ENCODE assay signal across 13 cellular contexts in genomic region chr19:3042545-3043267, GRCh38. TPM values are rescaled to one million over a fixed set of nuclear protein-coding genes. Genes with fewer than 3 reads are reported as not detected.
DNase-seq lines count a peak whose midpoint lies in the region; ATAC-seq and TF ChIP-seq lines count a peak whose summit lies in the region.
"Had no signal": no experiment of that assay in that cellular context is flagged by ENCODE, and none has a peak within 500 bp of the region (broad histone marks: within the 10 kb centered on the region; RNA-seq: fewer than 3 reads in every experiment).

No MANE protein-coding gene starts in this region.

- H4K20me1 ChIP-seq in fibroblast of lung (ENCODE audit: control insufficient read depth, extremely low read depth, insufficient read depth, low read length), result no peaks in the 10 kb centered on the region

- peak overlapping the region; percentile 57 for H2AFZ ChIP-seq in fibroblast of lung (ENCODE audit: low read length)

- no peak for TF ChIP-seq CTCF in fibroblast of lung (conservative IDR thresholded peaks at IDR 0.05 in 1 of 2, IDR thresholded peaks at IDR 0.05 in 1 of 2; ENCODE audit: low read depth in 1 of 2, low read length in 2 of 2)

- H3K36me3 ChIP-seq in ES-I3 (ENCODE audit: insufficient read depth, low read length) (no peaks in the 10 kb centered on the region), fibroblast of lung (ENCODE audit: control insufficient read depth, insufficient read depth, low read length) (no peaks in the 10 kb centered on the region), rectal smooth muscle tissue (ENCODE audit: control insufficient read depth, insufficient read depth, low read length) (no peaks in the 10 kb centered on the region)
- H3K36me3 ChIP-seq: pancreas had no signal

- H3K79me2 ChIP-seq in fibroblast of lung (ENCODE audit: control insufficient read depth, insufficient read depth, low read length), result no peaks in the 10 kb centered on the region

- H3K27ac ChIP-seq in fibroblast of lung (ENCODE audit: insufficient read depth, low read length) (no peak overlapping the region), rectal smooth muscle tissue (ENCODE audit: low read depth, low read length) (no peak overlapping the region)
- H3K27ac ChIP-seq: KMS-11, pancreas had no signal

- H3K9me3 ChIP-seq in ES-I3 (ENCODE audit: control insufficient read depth, insufficient read depth, low read length) (no peaks in the 10 kb centered on the region), fibroblast of lung (ENCODE audit: control insufficient read depth, insufficient read depth, low read depth, low read length) (no peaks in the 10 kb centered on the region)
- H3K9me3 ChIP-seq: pancreas had no signal

- DNase-seq in NCI-H1436 (lab: John Stamatoyannopoulos, UW) (peak; percentile 71), fibroblast of lung (ENCODE audit: low read depth in 2 of 2) (peak in 1 of 2 donors; percentile 20), NCI-H2029 (lab: John Stamatoyannopoulos, UW) (no peak)
- DNase-seq: COR-L47; kidney glomerular epithelial cell; NCI-H446; pancreas; stimulated activated CD4-positive, alpha-beta T cell treated with anti-CD3 and anti-CD28 coated beads, Interleukin-2, amount 100 ng/mL, for 48 hours had no signal

- H3K4me3 ChIP-seq in fibroblast of lung (replicated peaks in 1 of 4; ENCODE audit: control extremely low read depth in 1 of 4, insufficient read depth in 1 of 4, low read depth in 3 of 4, low read length in 4 of 4), result no peak overlapping the region
- no peak overlapping the region for H3K4me3 ChIP-seq in rectal smooth muscle tissue (ENCODE audit: low read length)
- H3K4me3 ChIP-seq: pancreas had no signal

- peaks cover 5% of the 10 kb centered on the region; the same call in 1 of the 2 replicates for H3K4me1 ChIP-seq in ES-I3 (ENCODE audit: insufficient read depth, low read length)
- no peaks in the 10 kb centered on the region for H3K4me1 ChIP-seq in fibroblast of lung (ENCODE audit: control insufficient read depth, extremely low read depth, insufficient read depth, low read length)
- H3K4me1 ChIP-seq in rectal smooth muscle tissue (ENCODE audit: control insufficient read depth, insufficient read depth, low read length), result no peaks in the 10 kb centered on the region

- peak overlapping the region; percentile 35 for H3K4me2 ChIP-seq in fibroblast of lung (ENCODE audit: extremely low read depth, insufficient read depth, low read length)
- H3K4me2 ChIP-seq: KMS-11 had no signal

- H3K9ac ChIP-seq in ES-I3 (ENCODE audit: low read depth, low read length) (peak overlapping the region; percentile 35; the same call in 1 of the 2 replicates), fibroblast of lung (ENCODE audit: insufficient read depth, low read length) (no peak overlapping the region), rectal smooth muscle tissue (ENCODE audit: low read length) (peak overlapping the region; percentile 30)
- H3K9ac ChIP-seq: KMS-11 had no signal

- ATAC-seq in HG03280 (IDR thresholded peaks at IDR 0.05; ENCODE audit: unreplicated experiment), result no peak
- no peak for ATAC-seq in HG02973 (IDR thresholded peaks at IDR 0.05; ENCODE audit: unreplicated experiment)
- ATAC-seq: pancreas had no signal

- H3K27me3 ChIP-seq in fibroblast of lung (ENCODE audit: control insufficient read depth, insufficient read depth, low read length) (no peaks in the 10 kb centered on the region), rectal smooth muscle tissue (ENCODE audit: control insufficient read depth, insufficient read depth, low read length) (no peaks in the 10 kb centered on the region)
- H3K27me3 ChIP-seq: pancreas had no signal

RNA-seq across cellular contexts. Expression of gene TLE2, which starts 13.6 kb away (rescaled TPM):
- total RNA-seq in fibroblast of lung, result 3.8 and 4.9 TPM in 2 replicates
- polyA plus RNA-seq in fibroblast of lung, result 0.90 and 1.8 TPM in 2 replicates
- polyA plus RNA-seq in fibroblast of lung (2012), result 1.7 and 2.1 TPM in 2 replicates
- polyA minus RNA-seq in fibroblast of lung (ENCODE audit: low replicate concordance), result 1.4 and 2.2 TPM in 2 replicates

RNA-seq across cellular contexts. Expression of gene TLE5, which starts 19.6 kb away (rescaled TPM):
- total RNA-seq in fibroblast of lung, result 111 and 173 TPM in 2 replicates
- polyA plus RNA-seq in fibroblast of lung, result 319 and 328 TPM in 2 replicates
- 381 and 398 TPM in 2 replicates for polyA plus RNA-seq in fibroblast of lung (2012)
- polyA minus RNA-seq in fibroblast of lung (ENCODE audit: low replicate concordance), result 594 and 771 TPM in 2 replicates

RNA-seq across cellular contexts. Expression of gene GNA11, which starts 51.5 kb away (rescaled TPM):
- total RNA-seq in fibroblast of lung, result 40.8 and 46.2 TPM in 2 replicates
- polyA plus RNA-seq in fibroblast of lung, result 43.7 and 61.4 TPM in 2 replicates
- 58.8 and 73.6 TPM in 2 replicates for polyA plus RNA-seq in fibroblast of lung (2012)
- 184 and 228 TPM in 2 replicates for polyA minus RNA-seq in fibroblast of lung (ENCODE audit: low replicate concordance)
